8 cellular contexts compared by ENCODE assay signal in the genomic region with DNA sequence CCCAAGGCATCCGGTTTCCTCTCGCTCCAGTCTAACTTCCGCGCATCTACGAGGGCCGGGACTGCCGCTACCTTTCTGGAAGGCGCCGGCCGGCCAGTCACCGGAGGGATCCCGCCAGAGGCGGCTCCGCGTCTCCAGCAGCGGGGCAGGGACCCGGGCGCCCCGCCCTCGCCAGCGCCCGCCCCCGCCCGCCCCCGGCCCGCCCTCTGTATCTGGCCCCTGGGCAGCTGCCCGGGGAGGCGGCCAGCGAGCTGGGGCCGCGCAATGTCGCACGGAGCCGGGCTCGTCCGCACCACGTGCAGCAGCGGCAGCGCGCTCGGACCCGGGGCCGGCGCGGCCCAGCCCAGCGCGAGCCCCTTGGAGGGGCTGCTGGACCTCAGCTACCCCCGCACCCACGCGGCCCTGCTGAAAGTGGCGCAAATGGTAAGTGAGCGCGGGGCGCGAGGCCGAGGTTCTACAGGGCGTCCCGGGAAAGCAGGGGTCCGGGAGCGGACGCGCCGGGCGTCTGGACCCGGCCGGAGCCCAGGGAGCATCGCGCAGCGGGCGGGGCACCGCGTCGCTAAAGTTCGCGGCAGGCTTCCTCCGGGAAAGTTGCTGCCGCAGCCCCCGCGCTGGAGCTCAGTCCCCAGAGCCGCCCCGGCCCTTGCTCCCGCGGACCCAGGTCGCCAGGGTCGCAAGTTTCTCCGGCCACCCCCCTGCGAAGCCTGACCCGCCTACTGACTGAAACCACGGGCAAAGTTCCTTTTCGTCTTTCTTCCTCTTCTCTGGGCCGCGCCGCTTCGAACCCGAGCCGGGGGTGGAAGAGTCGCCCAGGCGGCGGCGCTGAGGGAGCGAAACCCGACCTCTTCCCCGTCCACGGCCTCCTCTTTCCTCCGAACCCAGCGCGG. TPM values are rescaled to one million over a fixed set of nuclear protein-coding genes. Genes with fewer than 3 reads are reported as not detected.
A peak's percentile ranks its signal among the peaks of the same experiment; 100 is the strongest.
DNase-seq lines count a peak whose midpoint lies in the region; ATAC-seq lines count a peak whose summit lies in the region.

A gene with protein sequence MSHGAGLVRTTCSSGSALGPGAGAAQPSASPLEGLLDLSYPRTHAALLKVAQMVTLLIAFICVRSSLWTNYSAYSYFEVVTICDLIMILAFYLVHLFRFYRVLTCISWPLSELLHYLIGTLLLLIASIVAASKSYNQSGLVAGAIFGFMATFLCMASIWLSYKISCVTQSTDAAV (plus strand): TSS at position 211 of the 887 bp plus-strand sequence. CDS start 54 bp downstream, at position 265.

- H3K27ac ChIP-seq in adipose tissue (ENCODE audit: low read depth, low read length), result peak within 1 kb of the TSS; percentile 94

- in situ Hi-C loops in ACHN (cut with HindIII; ENCODE audit: low pct_ligation_motif_present, low pct_unique_long_range_greater_than_20kb, low sequenced_read_pairs), result no loop called here

- DNase-seq in ACHN (peak; percentile 78), T follicular helper cell (ENCODE audit: low read depth) (peak; percentile 49), left ventricle myocardium superior (peak; percentile 85), retina (peak; percentile 80)

- WGBS in adipose tissue, 3 donors, result 0 to 2% (median 0%) methylated on average over 72 to 107 of the region's 107 CpGs

- intact Hi-C loops in left ventricle myocardium superior (cut with micrococcal nuclease), result no loop called here

- ATAC-seq in GM19023 (IDR thresholded peaks at IDR 0.05; ENCODE audit: unreplicated experiment), result peak; percentile 47
- peak; percentile 35 for ATAC-seq in HG03442 (IDR thresholded peaks at IDR 0.05; ENCODE audit: unreplicated experiment)
- ATAC-seq in left ventricle myocardium superior, result peak; percentile 96
- no peak for ATAC-seq in GM18870 (IDR thresholded peaks at IDR 0.05; ENCODE audit: unreplicated experiment)

RNA-seq across cellular contexts. Expression of the gene that starts here (rescaled TPM):
- 10 to 100 TPM in 2 of 3 donors, 1 to 10 TPM in 1; 8.7 to 19.2 (median 14.7) TPM for polyA plus RNA-seq in adipose tissue
- 4.4 TPM for total RNA-seq in left ventricle myocardium superior
